11 cellular contexts compared by ENCODE assay signal in the genomic region with DNA sequence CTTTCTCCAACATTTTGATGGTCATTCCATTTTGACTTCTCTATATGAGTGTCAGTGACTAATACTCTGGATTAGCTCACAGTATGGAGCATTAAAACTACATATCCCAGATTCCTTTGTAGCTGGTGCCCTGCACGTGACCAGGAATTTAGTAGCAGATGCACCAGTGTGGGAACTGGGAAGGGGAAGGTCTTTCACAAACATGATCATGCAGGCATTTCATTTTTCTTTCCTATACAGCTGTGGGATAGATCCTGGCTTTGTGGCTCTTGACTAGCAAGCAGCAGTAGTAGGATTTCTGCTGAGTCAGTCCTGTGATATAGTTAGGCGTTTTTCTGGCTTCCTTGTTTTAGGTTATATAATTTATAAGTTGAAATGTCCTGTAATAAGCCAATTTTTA.
DNase-seq lines count a peak whose midpoint lies in the region; ATAC-seq, FAIRE-seq and TF ChIP-seq lines count a peak whose summit lies in the region.
"Had no signal": no experiment of that assay in that cellular context is flagged by ENCODE, and none has a peak within 500 bp of the region (broad histone marks: within the 10 kb centered on the region; RNA-seq: fewer than 3 reads in every experiment).

No MANE protein-coding gene starts in this region.

- H3K4me1 ChIP-seq in HepG2 (ENCODE audit: insufficient read depth, low read length) (no peaks in the 10 kb centered on the region), right lobe of liver (no peaks in the 10 kb centered on the region), SJCRH30 (no peaks in the 10 kb centered on the region)
- H3K4me1 ChIP-seq: vagina had no signal

- no peak for TF ChIP-seq EP300 in HepG2 (IDR thresholded peaks at IDR 0.05; ENCODE audit: low read depth in 2 of 2, low read length in 2 of 2)
- TF ChIP-seq EP300 in HepG2 (CRISPR knock-in tag; IDR thresholded peaks at IDR 0.05; ENCODE audit: borderline replicate concordance) = no peak

- H3K4me1 Mint-ChIP-seq in immature natural killer cell = peaks cover 7 to 9% of the 10 kb centered on the region in 2 donors

- H3K27me3 Mint-ChIP-seq in immature natural killer cell (ENCODE audit: low read depth in 3 of 3) = peaks cover 0 to 1% (median 0%) of the 10 kb centered on the region in 3 donors
- H3K27me3 Mint-ChIP-seq: CD4-positive, alpha-beta T cell had no signal

- H3K9me3 ChIP-seq in HepG2 (ENCODE audit: low read length) (no peaks in the 10 kb centered on the region), right lobe of liver (no peaks in the 10 kb centered on the region), SJCRH30 (replicated peaks) (no peaks in the 10 kb centered on the region)
- H3K9me3 ChIP-seq: vagina had no signal

- DNase-seq in HepG2 (ENCODE audit: low spot score) (no peak), right lobe of liver (no peak), SJCRH30 (peak; percentile 26 to 49), fibroblast of pulmonary artery (ENCODE audit: low read depth) (peak; percentile 83), immature natural killer cell (no peak), T-helper 2 cell (no peak)
- DNase-seq: activated T-cell treated with anti-CD3 and anti-CD28 coated beads, Interleukin-2, amount 50 U/mL, for 48 hours; CD4-positive, alpha-beta T cell had no signal

- no peak for TF ChIP-seq RAD21 in HepG2 (CRISPR knock-in tag; IDR thresholded peaks at IDR 0.05)

- no peak overlapping the region for H3K27ac Mint-ChIP-seq in immature natural killer cell
- H3K27ac Mint-ChIP-seq: CD4-positive, alpha-beta T cell had no signal

- no TSS peak for BruUV-seq in HepG2 (replicated peaks; lab: Mats Ljungman, UMichigan)

- H3K27me3 ChIP-seq in HepG2 (ENCODE audit: control insufficient read depth in 1 of 2, insufficient read depth in 2 of 2, low read length in 2 of 2) (no peaks in the 10 kb centered on the region), right lobe of liver (no peaks in the 10 kb centered on the region), SJCRH30 (no peaks in the 10 kb centered on the region)
- H3K27me3 ChIP-seq: vagina had no signal

- CTCF ChIA-PET in HepG2 (lab: Yijun Ruan, JAX; ENCODE audit: low intra/inter-chr PET ratio, low total read pairs) = no interaction called here

- ATAC-seq in HepG2 (no peak), right lobe of liver (no peak), HG03175 (IDR thresholded peaks at IDR 0.05; ENCODE audit: unreplicated experiment) (no peak)
- ATAC-seq in activated CD4-positive, CD25-positive, alpha-beta regulatory T cell treated with anti-CD3 and anti-CD28 coated beads, Interleukin-2, amount 50 U/mL, for 24 hours = no peak

- TF ChIP-seq POLR2A in HepG2 (IDR thresholded peaks at IDR 0.05; ENCODE audit: insufficient read depth in 1 of 2, low read depth in 2 of 2, low read length in 2 of 2) (no peak), right lobe of liver (IDR thresholded peaks at IDR 0.05) (no peak)

- intact Hi-C loops in HepG2 (cut with micrococcal nuclease; ENCODE audit: unreplicated experiment) = no loop called here
- intact Hi-C loops in right lobe of liver (cut with DNase I) = no loop called here

- H3K79me2 ChIP-seq in HepG2 (ENCODE audit: insufficient read depth, low read length) = no peaks in the 10 kb centered on the region

- H3K27ac ChIP-seq in HepG2 (ENCODE audit: extremely low read length, insufficient read depth, low read length) = no peak overlapping the region
- H3K27ac ChIP-seq in right lobe of liver = no peak overlapping the region
- no peak overlapping the region for H3K27ac ChIP-seq in SJCRH30
- H3K27ac ChIP-seq: vagina had no signal

- no peak overlapping the region for H3K4me3 Mint-ChIP-seq in immature natural killer cell
- H3K4me3 Mint-ChIP-seq: CD4-positive, alpha-beta T cell had no signal

- H3K36me3 ChIP-seq in HepG2 (replicated peaks in 1 of 2; ENCODE audit: control insufficient read depth in 1 of 2, insufficient read depth in 2 of 2, low read length in 2 of 2) (no peaks in the 10 kb centered on the region), right lobe of liver (no peaks in the 10 kb centered on the region), SJCRH30 (no peaks in the 10 kb centered on the region)
- H3K36me3 ChIP-seq: vagina had no signal

- no peak overlapping the region for H3K4me3 ChIP-seq in HepG2 (replicated peaks in 1 of 3; ENCODE audit: insufficient read depth in 1 of 3, low read depth in 2 of 3, low read length in 3 of 3)
- H3K4me3 ChIP-seq in right lobe of liver = no peak overlapping the region
- H3K4me3 ChIP-seq in SJCRH30 = no peak overlapping the region
- no peak overlapping the region for H3K4me3 ChIP-seq in fibroblast of pulmonary artery (replicated peaks; ENCODE audit: low read depth, low read length)
- H3K4me3 ChIP-seq: vagina had no signal

- POLR2A ChIA-PET in HepG2 (lab: Yijun Ruan, JAX) = no interaction called here

- H3K9me3 Mint-ChIP-seq in immature natural killer cell = peaks cover 0 to 5% (median 0%) of the 10 kb centered on the region in 6 donors

- no peak for FAIRE-seq in HepG2 (lab: Jason Lieb, UNC)

- in situ Hi-C loops in HepG2 (cut with HindIII; ENCODE audit: extremely low pct_ligation_motif_present, low pct_unique_long_range_greater_than_20kb) = no loop called here

- no peak overlapping the region for H3K9ac ChIP-seq in HepG2 (ENCODE audit: insufficient read depth, low read depth, low read length)

- WGBS in HepG2 (ENCODE audit: low lambda C conversion rate) = 0% methylated on average over 2 of the region's 2 CpGs
- 7% methylated on average over 2 of the region's 2 CpGs for WGBS in right lobe of liver (ENCODE audit: insufficient coverage, low coverage, low lambda C conversion rate, missing lambda C conversion rate)

- H3K36me3 Mint-ChIP-seq in immature natural killer cell = no peaks in the 10 kb centered on the region

- no peaks in the 10 kb centered on the region for H4K20me1 ChIP-seq in HepG2 (ENCODE audit: insufficient read depth, low read length)

- TF ChIP-seq CTCF in HepG2 (CRISPR knock-in tag; IDR thresholded peaks at IDR 0.05) (no peak), right lobe of liver (IDR thresholded peaks at IDR 0.05) (no peak), fibroblast of pulmonary artery (IDR thresholded peaks at IDR 0.05; ENCODE audit: low read length, missing control alignments) (no peak)

- no peak overlapping the region for H3K4me2 ChIP-seq in HepG2 (ENCODE audit: low read depth, low read length)

- no peak overlapping the region for H2AFZ ChIP-seq in HepG2 (ENCODE audit: low read length)

TF ChIP-seq in HepG2, 621 proteins besides CTCF, POLR2A, EP300 and RAD21:
- TF ChIP-seq SOX5 (CRISPR knock-in tag; IDR thresholded peaks at IDR 0.05; ENCODE audit: borderline replicate concordance) (no peak), ZNF143 (CRISPR knock-in tag; IDR thresholded peaks at IDR 0.05) (peak; percentile 77), THAP11 (CRISPR knock-in tag; IDR thresholded peaks at IDR 0.05) (peak; percentile 78), MAFF (IDR thresholded peaks at IDR 0.05; ENCODE audit: low read depth, low read length) (peak; percentile 52; the same call in 1 of the 2 replicates), SIX1 (CRISPR knock-in tag; IDR thresholded peaks at IDR 0.05; ENCODE audit: borderline replicate concordance) (no peak), BHLHE40 (IDR thresholded peaks at IDR 0.05; ENCODE audit: low read length) (peak; percentile 26; the same call in 1 of the 2 replicates), MAFK (conservative IDR thresholded peaks at IDR 0.05 in 1 of 2, IDR thresholded peaks at IDR 0.05 in 1 of 2; ENCODE audit: low read length in 2 of 2) (peak; percentile 53; a peak in 3 of 4 replicates), ZNF670 (CRISPR knock-in tag; IDR thresholded peaks at IDR 0.05; ENCODE audit: borderline replicate concordance) (no peak)
- TF ChIP-seq, protein P1, sequence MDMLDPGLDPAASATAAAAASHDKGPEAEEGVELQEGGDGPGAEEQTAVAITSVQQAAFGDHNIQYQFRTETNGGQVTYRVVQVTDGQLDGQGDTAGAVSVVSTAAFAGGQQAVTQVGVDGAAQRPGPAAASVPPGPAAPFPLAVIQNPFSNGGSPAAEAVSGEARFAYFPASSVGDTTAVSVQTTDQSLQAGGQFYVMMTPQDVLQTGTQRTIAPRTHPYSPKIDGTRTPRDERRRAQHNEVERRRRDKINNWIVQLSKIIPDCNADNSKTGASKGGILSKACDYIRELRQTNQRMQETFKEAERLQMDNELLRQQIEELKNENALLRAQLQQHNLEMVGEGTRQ (IDR thresholded peaks at IDR 0.05; ENCODE audit: low read depth, low read length) = peak; percentile 19; the same call in 1 of the 2 replicates
- TF ChIP-seq, protein P1 (CRISPR knock-in tag; IDR thresholded peaks at IDR 0.05; ENCODE audit: borderline replicate concordance) = peak; percentile 36; the same call in 1 of the 2 replicates

Comparison
In these comparisons a context has a peak if more than half of its experiments do, and no peak if none do; other contexts are left out.
1. DNase-seq: peak in SJCRH30 (2 of 2) and fibroblast of pulmonary artery (single experiment); none in HepG2 (single experiment), right lobe of liver (0 of 3), immature natural killer cell (0 of 3) and T-helper 2 cell (0 of 5).